ENCODE assay signal across 23 cellular contexts in genomic region chr2:177030391-177031000, GRCh38.
A peak's percentile ranks its signal among the peaks of the same experiment; 100 is the strongest.
DNase-seq lines count a peak whose midpoint lies in the region; ATAC-seq and TF ChIP-seq lines count a peak whose summit lies in the region.
"Had no signal": no experiment of that assay in that cellular context is flagged by ENCODE, and none has a peak within 500 bp of the region (broad histone marks: within the 10 kb centered on the region; RNA-seq: fewer than 3 reads in every experiment).

No MANE protein-coding gene starts in this region.

- no peak for TF ChIP-seq POLR2A in prostate gland (IDR thresholded peaks at IDR 0.05)

- H3K4me1 Mint-ChIP-seq in activated naive CD8-positive, alpha-beta T cell treated with anti-CD3 and anti-CD28 coated beads, Interleukin-2, amount 50 U/mL, for 24 hours, result no peaks in the 10 kb centered on the region
- no peaks in the 10 kb centered on the region for H3K4me1 Mint-ChIP-seq in CD4-positive, alpha-beta T cell (ENCODE audit: low read depth)
- H3K4me1 Mint-ChIP-seq: activated CD8-positive, alpha-beta memory T cell treated with anti-CD3 and anti-CD28 coated beads, Interleukin-2, amount 10 ng/mL, durations not matched to agents 7 days and 5 days had no signal

- peak; percentile 15 for DNase-seq in NCI-H345 (lab: John Stamatoyannopoulos, UW)
- no peak for DNase-seq in NCI-H345 treated with DMSO at 0.1 percent for 48 hours (lab: John Stamatoyannopoulos, UW; ENCODE audit: unreplicated experiment)
- peak; percentile 7 for DNase-seq in NCI-H82 treated with DMSO at 0.1 percent for 48 hours (lab: John Stamatoyannopoulos, UW; ENCODE audit: unreplicated experiment)
- DNase-seq in hippocampal formation (lab: John Stamatoyannopoulos, UW), result peak; percentile 9 to 71
- DNase-seq in substantia nigra (lab: John Stamatoyannopoulos, UW), result peak in 36 of 49 donors; percentile 1 to 51 (median 22)
- no peak for DNase-seq in activated naive CD8-positive, alpha-beta T cell treated with anti-CD3 and anti-CD28 coated beads, Interleukin-2, amount 50 U/mL, for 24 hours
- no peak for DNase-seq in CD4-positive, alpha-beta T cell
- no peak for DNase-seq in prostate gland (ENCODE audit: low spot score)
- DNase-seq: activated CD8-positive, alpha-beta memory T cell treated with anti-CD3 and anti-CD28 coated beads, Interleukin-2, amount 10 ng/mL, durations not matched to agents 7 days and 5 days; activated effector memory CD4-positive, alpha-beta T cell treated with anti-CD3 and anti-CD28 coated beads, Interleukin-2, amount 50 U/mL, for 16 hours; Caco-2; dermis blood vessel endothelial cell; heart right ventricle; HFFc6; kidney glomerular epithelial cell; mucosa of descending colon; NCI-H187 treated with DMSO at 0.1 percent for 48 hours; pancreas; stimulated activated naive CD8-positive, alpha-beta T cell treated with anti-CD3 and anti-CD28 coated beads, Interleukin-15, Interleukin-2, amounts not matched to agents 100 U/mL and 50 U/mL, for 24 hours; uterus had no signal

- peaks cover 2% of the 10 kb centered on the region for H3K27me3 Mint-ChIP-seq in activated naive CD8-positive, alpha-beta T cell treated with anti-CD3 and anti-CD28 coated beads, Interleukin-2, amount 50 U/mL, for 24 hours
- H3K27me3 Mint-ChIP-seq in CD4-positive, alpha-beta T cell, result peaks cover 37% of the 10 kb centered on the region

- H3K9me3 ChIP-seq in CD4-positive, alpha-beta T cell (ENCODE audit: control insufficient read depth, low read length), result no peaks in the 10 kb centered on the region
- H3K9me3 ChIP-seq in prostate gland, result no peaks in the 10 kb centered on the region
- H3K9me3 ChIP-seq: Caco-2, heart right ventricle, mucosa of descending colon, pancreas, uterus had no signal

- TF ChIP-seq CTCF in CD4-positive, alpha-beta T cell (IDR thresholded peaks at IDR 0.05), result no peak
- TF ChIP-seq CTCF in prostate gland (IDR thresholded peaks at IDR 0.05), result no peak

- H3K36me3 ChIP-seq in prostate gland, result no peaks in the 10 kb centered on the region
- H3K36me3 ChIP-seq: heart right ventricle, pancreas, uterus had no signal

- no peak overlapping the region for H3K4me3 ChIP-seq in prostate gland
- H3K4me3 ChIP-seq: heart right ventricle, K562, mucosa of descending colon, pancreas, uterus had no signal

- H3K27me3 ChIP-seq in CD4-positive, alpha-beta T cell (ENCODE audit: control insufficient read depth, insufficient read depth, low read length), result no peaks in the 10 kb centered on the region
- no peaks in the 10 kb centered on the region for H3K27me3 ChIP-seq in prostate gland (replicated peaks; ENCODE audit: insufficient read depth)
- H3K27me3 ChIP-seq: uterus had no signal

- no peak overlapping the region for H3K27ac Mint-ChIP-seq in activated naive CD8-positive, alpha-beta T cell treated with anti-CD3 and anti-CD28 coated beads, Interleukin-2, amount 50 U/mL, for 24 hours
- H3K27ac Mint-ChIP-seq in CD4-positive, alpha-beta T cell, result no peak overlapping the region
- H3K27ac Mint-ChIP-seq: activated CD8-positive, alpha-beta memory T cell treated with anti-CD3 and anti-CD28 coated beads, Interleukin-2, amount 10 ng/mL, durations not matched to agents 7 days and 5 days; HFFc6 had no signal

- no peaks in the 10 kb centered on the region for H3K9me3 Mint-ChIP-seq in activated naive CD8-positive, alpha-beta T cell treated with anti-CD3 and anti-CD28 coated beads, Interleukin-2, amount 50 U/mL, for 24 hours
- H3K9me3 Mint-ChIP-seq in CD4-positive, alpha-beta T cell, result no peaks in the 10 kb centered on the region
- H3K9me3 Mint-ChIP-seq: HFFc6 had no signal

- intact Hi-C loops in CD4-positive, alpha-beta T cell (cut with DNase I, micrococcal nuclease), result no loop called here
- intact Hi-C loops in prostate gland (cut with DNase I), result no loop called here

- POLR2A ChIA-PET in CD4-positive, alpha-beta T cell (lab: Charles Lee), result no interaction called here

- no peaks in the 10 kb centered on the region for H3K36me3 Mint-ChIP-seq in activated naive CD8-positive, alpha-beta T cell treated with anti-CD3 and anti-CD28 coated beads, Interleukin-2, amount 50 U/mL, for 24 hours (ENCODE audit: low read depth)
- H3K36me3 Mint-ChIP-seq in CD4-positive, alpha-beta T cell (ENCODE audit: low read depth), result no peaks in the 10 kb centered on the region
- H3K36me3 Mint-ChIP-seq: activated CD8-positive, alpha-beta memory T cell treated with anti-CD3 and anti-CD28 coated beads, Interleukin-2, amount 10 ng/mL, durations not matched to agents 7 days and 5 days had no signal

- WGBS in prostate gland, result 78% methylated on average over 8 of the region's 8 CpGs

- CTCF ChIA-PET in CD4-positive, alpha-beta T cell (lab: Charles Lee), result no interaction called here

- no peaks in the 10 kb centered on the region for H3K4me1 ChIP-seq in prostate gland (replicated peaks)
- H3K4me1 ChIP-seq: Caco-2, heart right ventricle, pancreas, uterus had no signal

- ATAC-seq in activated naive CD8-positive, alpha-beta T cell treated with anti-CD3 and anti-CD28 coated beads, Interleukin-2, amount 50 U/mL, for 24 hours, result no peak
- ATAC-seq in CD4-positive, alpha-beta T cell (ENCODE audit: poor library complexity), result no peak
- ATAC-seq: activated CD8-positive, alpha-beta memory T cell treated with anti-CD3 and anti-CD28 coated beads, Interleukin-2, amount 10 ng/mL, durations not matched to agents 7 days and 5 days; esophagus mucosa; heart right ventricle; K562; mucosa of descending colon; pancreas; stimulated activated naive CD8-positive, alpha-beta T cell treated with anti-CD3 and anti-CD28 coated beads, Interleukin-15, Interleukin-2, amounts not matched to agents 100 U/mL and 50 U/mL, for 24 hours had no signal

- no peak overlapping the region for H3K4me3 Mint-ChIP-seq in activated naive CD8-positive, alpha-beta T cell treated with anti-CD3 and anti-CD28 coated beads, Interleukin-2, amount 50 U/mL, for 24 hours
- no peak overlapping the region for H3K4me3 Mint-ChIP-seq in CD4-positive, alpha-beta T cell
- H3K4me3 Mint-ChIP-seq: activated CD8-positive, alpha-beta memory T cell treated with anti-CD3 and anti-CD28 coated beads, Interleukin-2, amount 10 ng/mL, durations not matched to agents 7 days and 5 days; HFFc6 had no signal

- no peak overlapping the region for H3K27ac ChIP-seq in substantia nigra (ENCODE audit: low read depth, low read length, poor library complexity, severe bottlenecking)
- H3K27ac ChIP-seq in CD4-positive, alpha-beta T cell (ENCODE audit: low read depth, low read length), result no peak overlapping the region
- H3K27ac ChIP-seq in prostate gland, result no peak overlapping the region
- H3K27ac ChIP-seq: heart right ventricle, HL-60, pancreas, uterus had no signal

Comparison
In these comparisons a context has a peak if more than half of its experiments do, and no peak if none do; other contexts are left out.
1. DNase-seq: peak in NCI-H345 (single experiment), NCI-H82 treated with DMSO at 0.1 percent for 48 hours (single experiment), hippocampal formation (2 of 2) and substantia nigra (36 of 49); none in NCI-H345 treated with DMSO at 0.1 percent for 48 hours (single experiment), activated naive CD8-positive, alpha-beta T cell treated with anti-CD3 and anti-CD28 coated beads, Interleukin-2, amount 50 U/mL, for 24 hours (single experiment), CD4-positive, alpha-beta T cell (0 of 10) and prostate gland (single experiment).